10 cellular contexts compared by ENCODE assay signal in genomic region chr5:172642046-172642409, GRCh38. TPM values are rescaled to one million over a fixed set of nuclear protein-coding genes. Genes with fewer than 3 reads are reported as not detected.
DNase-seq lines count a peak whose midpoint lies in the region; ATAC-seq, FAIRE-seq and TF ChIP-seq lines count a peak whose summit lies in the region.
"Had no signal": no experiment of that assay in that cellular context is flagged by ENCODE, and none has a peak within 500 bp of the region (broad histone marks: within the 10 kb centered on the region; RNA-seq: fewer than 3 reads in every experiment).

No MANE protein-coding gene starts in this region.

- H4K20me1 ChIP-seq in H1 (replicated peaks in 1 of 2; ENCODE audit: control insufficient read depth in 1 of 2, insufficient read depth in 2 of 2, low read length in 2 of 2) = peaks cover 0 to 4% of the 10 kb centered on the region in 2 experiments
- H4K20me1 ChIP-seq in neural cell (ENCODE audit: insufficient read depth) = no peaks in the 10 kb centered on the region

- H2BK5ac ChIP-seq in H1 (ENCODE audit: low read depth, low read length) = no peak overlapping the region

- H3K4me2 ChIP-seq in H1 (ENCODE audit: insufficient read depth in 1 of 2, low read depth in 2 of 2, low read length in 2 of 2) (peak overlapping the region; percentile 69 to 90), neural cell (ENCODE audit: low read length) (peak overlapping the region; percentile 53)

- H3K79me1 ChIP-seq in H1 (ENCODE audit: low read depth, low read length) = no peaks in the 10 kb centered on the region

- H4K5ac ChIP-seq in H1 (ENCODE audit: insufficient read length, low read depth, low read length) = no peak overlapping the region

- H3K4me3 ChIP-seq in HUES64 (ENCODE audit: low read length) (peak overlapping the region; percentile 63), H1 (ENCODE audit: extremely low read depth in 1 of 4, insufficient read depth in 2 of 4, low read depth in 3 of 4, low read length in 4 of 4) (peak overlapping the region; percentile 60 to 87 (median 68)), neural cell (ENCODE audit: low read length) (peak overlapping the region; percentile 96)
- H3K4me3 ChIP-seq: GM12878 had no signal

- H3K14ac ChIP-seq in H1 (ENCODE audit: insufficient read length) = no peak overlapping the region

- no peak overlapping the region for H2BK20ac ChIP-seq in H1 (ENCODE audit: low read length)

- no peak overlapping the region for H2BK15ac ChIP-seq in H1 (ENCODE audit: low read length)

- 33% methylated on average over 14 of the region's 14 CpGs for WGBS in HUES64
- 30% methylated on average over 13 of the region's 14 CpGs; no CpG with 5 or more reads in 1 of the 2 experiments for WGBS in H1 (ENCODE audit: extremely low coverage in 1 of 2, insufficient coverage in 1 of 2, insufficient read length in 1 of 2, insufficient replicate concordance in 2 of 2, low coverage in 1 of 2, low lambda C conversion rate in 2 of 2, missing lambda C conversion rate in 1 of 2), 2 experiments

- H3K56ac ChIP-seq in H1 (replicated peaks; ENCODE audit: insufficient read length, low read depth, low read length) = no peak overlapping the region

- no peaks in the 10 kb centered on the region for H3K79me2 ChIP-seq in H1 (ENCODE audit: control insufficient read depth in 1 of 2, insufficient read depth in 2 of 2, low read length in 2 of 2)
- H3K79me2 ChIP-seq in neural cell (replicated peaks; ENCODE audit: insufficient read depth, low read length) = peaks cover 11% of the 10 kb centered on the region

- no peak overlapping the region for H2BK12ac ChIP-seq in H1 (ENCODE audit: low read depth, low read length)

- DNase-seq in AG08396 (ENCODE audit: low spot score) (peak; percentile 53), H1 (ENCODE audit: low read depth in 1 of 2, low spot score in 2 of 2) (no peak), DMS153 treated with DMSO at 0.1 percent for 48 hours (lab: John Stamatoyannopoulos, UW; ENCODE audit: unreplicated experiment) (no peak), left lobe of liver (ENCODE audit: low spot score) (no peak)
- no peak for DNase-seq in activated T-cell treated with anti-CD3 and anti-CD28 coated beads, Interleukin-2, amount 50 U/mL, for 72 hours
- DNase-seq: stimulated activated CD8-positive, alpha-beta memory T cell treated with anti-CD3 and anti-CD28 coated beads, Interleukin-4, amount 100 ng/mL, for 48 hours had no signal

- no peak for TF ChIP-seq POLR2A in H1 (IDR thresholded peaks at IDR 0.05; ENCODE audit: control extremely low read depth in 1 of 2, low read depth in 2 of 2, low read length in 2 of 2)

- peaks cover 5% of the 10 kb centered on the region for H3K4me1 Mint-ChIP-seq in activated T-cell treated with anti-CD3 and anti-CD28 coated beads, Interleukin-2, amount 50 U/mL, for 72 hours (ENCODE audit: low read depth)

- CTCF ChIA-PET in H1 (lab: Charles Lee; ENCODE audit: partially characterized antibody) = interaction anchor here (0.8 to 12.3 kb wide), 16 partner anchors 12 to 503 kb away, joined by 3 to 164 read pairs (median 4); partner anchors contain the start of gene BNIP1

- no peak overlapping the region for H2AFZ ChIP-seq in H1 (ENCODE audit: low read length)
- H2AFZ ChIP-seq in neural cell (ENCODE audit: low read depth, low read length) = peak overlapping the region; percentile 91

- H3K23ac ChIP-seq in H1 (ENCODE audit: insufficient read length) = no peak overlapping the region

- POLR2A ChIA-PET in H1 (lab: Charles Lee; ENCODE audit: partially characterized antibody) = interaction anchor here (0.6 to 1.5 kb wide), 3 partner anchors 22 to 186 kb away, joined by 3 read pairs; no protein-coding TSS in a partner anchor

- H3K27ac Mint-ChIP-seq in activated T-cell treated with anti-CD3 and anti-CD28 coated beads, Interleukin-2, amount 50 U/mL, for 72 hours = no peak overlapping the region

- H3K27me3 ChIP-seq in HUES64 (ENCODE audit: insufficient read depth, low read length) (peaks cover 24% of the 10 kb centered on the region), H1 (replicated peaks in 1 of 4; ENCODE audit: control insufficient read depth in 3 of 4, extremely low read depth in 1 of 4, insufficient read depth in 3 of 4, low read length in 3 of 4) (peaks cover 0 to 24% (median 15%) of the 10 kb centered on the region in 4 experiments; a peak in 6 of 7 replicates), neural cell (ENCODE audit: insufficient read depth, low read depth, low read length) (no peaks in the 10 kb centered on the region)

- H4K91ac ChIP-seq in H1 (replicated peaks; ENCODE audit: insufficient read length, low read length) = no peak overlapping the region

- H3K4me1 ChIP-seq in HUES64 (ENCODE audit: insufficient read depth, low read length) (peaks cover 16% of the 10 kb centered on the region), H1 (replicated peaks in 1 of 4; ENCODE audit: control insufficient read depth in 3 of 4, insufficient read depth in 4 of 4, low read length in 3 of 4) (peaks cover under 1 to 25% (median 8%) of the 10 kb centered on the region in 4 experiments; a peak in 3 of 7 replicates)

- TF ChIP-seq EP300 in H1 (IDR thresholded peaks at IDR 0.05; ENCODE audit: borderline replicate concordance in 1 of 2, low read depth in 2 of 2, low read length in 2 of 2) (no peak), neural cell (conservative IDR thresholded peaks at IDR 0.05; ENCODE audit: poor library complexity, severe bottlenecking) (no peak)

- H3K9me2 ChIP-seq in neural cell (ENCODE audit: insufficient read depth, low read length) = no peaks in the 10 kb centered on the region

- peaks cover 7% of the 10 kb centered on the region; the same call in 1 of the 2 replicates for H3K23me2 ChIP-seq in H1 (ENCODE audit: low read depth, low read length)

- H3K9me3 ChIP-seq in HUES64 (ENCODE audit: insufficient read depth, low read depth, low read length) (no peaks in the 10 kb centered on the region), H1 (ENCODE audit: insufficient read depth in 2 of 2, low read depth in 1 of 2, low read length in 1 of 2) (no peaks in the 10 kb centered on the region), neural cell (ENCODE audit: low read length) (no peaks in the 10 kb centered on the region)

- no peaks in the 10 kb centered on the region for H3K36me3 Mint-ChIP-seq in activated T-cell treated with anti-CD3 and anti-CD28 coated beads, Interleukin-2, amount 50 U/mL, for 72 hours (ENCODE audit: insufficient read depth in 2 of 2)

- H3K27ac ChIP-seq in HUES64 (ENCODE audit: low read depth, low read length) (no peak overlapping the region), H1 (ENCODE audit: low read depth, low read length) (no peak overlapping the region), neural cell (ENCODE audit: low read length) (peak overlapping the region; percentile 58)

- H3K4me3 Mint-ChIP-seq in activated T-cell treated with anti-CD3 and anti-CD28 coated beads, Interleukin-2, amount 50 U/mL, for 72 hours = peak overlapping the region in 1 of 2 donors; percentile 60

- H3K27me3 Mint-ChIP-seq in activated T-cell treated with anti-CD3 and anti-CD28 coated beads, Interleukin-2, amount 50 U/mL, for 72 hours (ENCODE audit: low read depth) = peaks cover 51% of the 10 kb centered on the region

- TF ChIP-seq CTCF in H1 (IDR thresholded peaks at IDR 0.05; ENCODE audit: control extremely low read depth in 1 of 3, insufficient read depth in 1 of 3, low read depth in 1 of 3, low read length in 3 of 3) (no peak), neural cell (IDR thresholded peaks at IDR 0.05; ENCODE audit: poor library complexity, severe bottlenecking) (no peak)

- H2AK5ac ChIP-seq in H1 (ENCODE audit: low read depth, low read length) = peak overlapping the region; percentile 67; the same call in 1 of the 2 replicates

- no peak for ATAC-seq in activated T-cell treated with anti-CD3 and anti-CD28 coated beads, Interleukin-2, amount 50 U/mL, for 72 hours (replicated peaks in 1 of 2)
- ATAC-seq in GM21381 (IDR thresholded peaks at IDR 0.05; ENCODE audit: unreplicated experiment) (no peak), left lobe of liver (no peak)

- no peaks in the 10 kb centered on the region for H3K9me3 Mint-ChIP-seq in activated T-cell treated with anti-CD3 and anti-CD28 coated beads, Interleukin-2, amount 50 U/mL, for 72 hours

- H3K18ac ChIP-seq in H1 (ENCODE audit: extremely low read depth, low read length) = 0 out of 2 replicates have a peak overlapping the region, but pooled peaks have one; percentile 25

- no peaks in the 10 kb centered on the region for H3F3A ChIP-seq in neural cell (ENCODE audit: insufficient read depth, low read length, poor library complexity, severe bottlenecking)

- no peak overlapping the region for H3K4ac ChIP-seq in H1 (replicated peaks; ENCODE audit: insufficient read length, low read depth, low read length)

- TF ChIP-seq RAD21 in H1 (IDR thresholded peaks at IDR 0.05 in 1 of 2, conservative IDR thresholded peaks at IDR 0.05 in 1 of 2; ENCODE audit: low read depth in 2 of 2, low read length in 2 of 2) = no peak
- no peak for TF ChIP-seq RAD21 in neural cell (conservative IDR thresholded peaks at IDR 0.05)

- no peak overlapping the region; the same call in 1 of the 2 replicates for H4K8ac ChIP-seq in H1 (ENCODE audit: extremely low read depth, insufficient read depth, low read length)

- no peak overlapping the region for H2BK120ac ChIP-seq in H1 (replicated peaks; ENCODE audit: low read depth, low read length)

- no peak for FAIRE-seq in H1 (lab: Jason Lieb, UNC)
- FAIRE-seq: GM12878 had no signal

- H3K9ac ChIP-seq in HUES64 (ENCODE audit: low read depth, low read length) (no peak overlapping the region; the same call in 1 of the 2 replicates), H1 (replicated peaks in 1 of 4; ENCODE audit: extremely low read depth in 1 of 4, low read depth in 3 of 4, low read length in 3 of 4) (no peak overlapping the region), neural cell (ENCODE audit: low read length) (peak overlapping the region; percentile 89)

- H3K36me3 ChIP-seq in HUES64 (ENCODE audit: insufficient read depth, low read length) (no peaks in the 10 kb centered on the region), H1 (ENCODE audit: control insufficient read depth in 2 of 4, insufficient read depth in 4 of 4, low read length in 3 of 4) (no peaks in the 10 kb centered on the region), neural cell (ENCODE audit: insufficient read depth, low read length) (no peaks in the 10 kb centered on the region)

RNA-seq across cellular contexts. Expression of gene NEURL1B, which starts 1.0 kb away (rescaled TPM):
- polyA plus RNA-seq in HUES64 (2013, experiment 1 of 2) = 3.8 TPM
- 5.1 TPM for polyA plus RNA-seq in HUES64 (2013, experiment 2 of 2)
- 5.7 and 6.1 TPM in 2 replicates for total RNA-seq in H1 (2021; fragmentation: NEBNext Ultra II Directional; extraction: Animal tissue kit (Norgen Biotek cat#: 25700))
- polyA plus RNA-seq in H1 (2011; rRNA removed) (3.3 and 5.4 TPM in 2 replicates), neural cell (12.7 and 15.7 TPM in 2 replicates)
- polyA plus RNA-seq in H1 (2011; cell fraction: cytosol; rRNA removed) = 4.8 TPM
- polyA plus RNA-seq in H1 (2011; cell fraction: nucleus; rRNA removed) = 15.7 TPM
- polyA plus RNA-seq in H1 (2012, experiment 1 of 2) = 4.5 to 5.3 TPM (median 4.5 TPM) in 4 replicates
- polyA plus RNA-seq in H1 (2012, experiment 2 of 2) = 4.2 TPM
- 2.9 TPM for polyA plus RNA-seq in H1 (2013, experiment 1 of 2)
- polyA plus RNA-seq in H1 (2013, experiment 2 of 2) = 2.8 TPM
- 3.9 and 4.0 TPM in 2 replicates for polyA minus RNA-seq in H1 (2011; rRNA and poly(A)+ RNA removed)
- polyA minus RNA-seq in H1 (2011; cell fraction: cytosol; rRNA and poly(A)+ RNA removed) = 5.5 TPM
- polyA minus RNA-seq in H1 (2011; cell fraction: nucleus; rRNA and poly(A)+ RNA removed) = 4.4 TPM
- 25.6 and 26.5 TPM in 2 replicates for polyA minus RNA-seq in neural cell
- under 1 TPM; 0.29 to 0.63 TPM for total RNA-seq in activated T-cell treated with anti-CD3 and anti-CD28 coated beads, Interleukin-2, amount 50 U/mL, for 72 hours
- total RNA-seq in left lobe of liver = 9.5 TPM
